Comparison of ENCODE assay signal across 1 cellular context in genomic region chr7:77351539-77352004, GRCh38.
TF ChIP-seq lines count a peak whose summit lies in the region.

No MANE protein-coding gene starts in this region.

TF ChIP-seq in SK-N-SH, 30 proteins besides CTCF, POLR2A, EP300 and RAD21 (continued from another document):
- TF ChIP-seq MAX (IDR thresholded peaks at IDR 0.05; ENCODE audit: low read depth) (no peak), TCF12 (IDR thresholded peaks at IDR 0.05) (no peak), RCOR1 (IDR thresholded peaks at IDR 0.05; ENCODE audit: low read length) (no peak)
